Comparison of ENCODE assay signal across 24 cellular contexts in genomic region chr17:79862259-79862658, GRCh38.
"Had no signal": no experiment of that assay in that cellular context is flagged by ENCODE, and none has a peak within 500 bp of the region (broad histone marks: within the 10 kb centered on the region; RNA-seq: fewer than 3 reads in every experiment).

No MANE protein-coding gene starts in this region.

- DNase-seq: activated B cell treated with CpG ODN at 0.5 μM for 24 hours; activated CD4-positive, alpha-beta T cell treated with anti-CD3 and anti-CD28 coated beads for 1 hour; activated CD4-positive, alpha-beta T cell treated with anti-CD3 and anti-CD28 coated beads, Interleukin-2, amount 10 ng/mL, durations not matched to agents 24 days and 14 days; activated CD4-positive, alpha-beta T cell treated with anti-CD3 and anti-CD28 coated beads, Interleukin-2, amount 50 U/mL, for 48 hours; activated CD8-positive, alpha-beta memory T cell treated with anti-CD3 and anti-CD28 coated beads, Interleukin-2, amount 10 ng/mL, durations not matched to agents 7 days and 5 days; activated effector memory CD4-positive, alpha-beta T cell treated with Interleukin-2 at 50 U/mL for 16 hours; activated naive CD4-positive, alpha-beta T cell; activated naive CD8-positive, alpha-beta T cell treated with anti-CD3 and anti-CD28 coated beads, Interleukin-2, amount 50 U/mL, for 24 hours; activated T-cell treated with anti-CD3 and anti-CD28 coated beads, Interleukin-2, amount 50 U/mL, for 24 hours; amniotic stem cell; MG63; MV-4-11; NCI-H1105; NCI-H1436; NCI-H1694 treated with DMSO at 0.1 percent for 48 hours; NCI-H2029 treated with DMSO at 0.1 percent for 48 hours; NCI-H446; T-cell; T-helper 2 cell; T1000 had no signal

- ATAC-seq: activated CD8-positive, alpha-beta memory T cell treated with anti-CD3 and anti-CD28 coated beads, Interleukin-2, amount 10 ng/mL, durations not matched to agents 7 days and 5 days; activated naive CD4-positive, alpha-beta T cell treated with anti-CD3 and anti-CD28 coated beads, Interleukin-2, amount 50 U/mL, for 72 hours; activated naive CD8-positive, alpha-beta T cell treated with anti-CD3 and anti-CD28 coated beads, Interleukin-2, amount 50 U/mL, for 24 hours; T-cell had no signal

- H3K27me3 ChIP-seq: MG63 had no signal

- H3K9me3 ChIP-seq: MG63 had no signal

- H3K27ac ChIP-seq: SK-N-MC had no signal

- FAIRE-seq: astrocyte, TTC549 had no signal

- H3K4me3 ChIP-seq: MG63, SK-N-MC had no signal

- H3K36me3 ChIP-seq: MG63 had no signal
